Comparison of ENCODE assay signal across 29 cellular contexts in genomic region chr4:142316913-142317312, GRCh38.
"Had no signal": no experiment of that assay in that cellular context is flagged by ENCODE, and none has a peak within 500 bp of the region (broad histone marks: within the 10 kb centered on the region; RNA-seq: fewer than 3 reads in every experiment).

No MANE protein-coding gene starts in this region.

- H3K4me1 Mint-ChIP-seq: stimulated activated naive B cell treated with anti-CD40 and anti-IgM and Interleukin-4, amounts not matched to agents 10 μg/mL and 1 μg/mL and 100 μg/mL, for 72 hours had no signal

- H3K4me3 Mint-ChIP-seq: naive thymus-derived CD8-positive, alpha-beta T cell; nephron; neural crest cell; stimulated activated naive B cell treated with anti-CD40 and anti-IgM and Interleukin-4, amounts not matched to agents 10 μg/mL and 1 μg/mL and 100 μg/mL, for 72 hours had no signal

- DNase-seq: kidney glomerular epithelial cell; left cardiac atrium; lower lobe of right lung; mammary epithelial cell; mesenchymal stem cell; naive thymus-derived CD8-positive, alpha-beta T cell; nucleus accumbens; pancreas; posterior cingulate gyrus; retina; right cardiac atrium; stimulated activated CD4-positive, alpha-beta T cell treated with anti-CD3 and anti-CD28 coated beads, Interleukin-12 subunit alpha, Interleukin-12 subunit beta, amount 100 ng/mL, for 4 hours; stimulated activated CD4-positive, alpha-beta T cell treated with anti-CD3 and anti-CD28 coated beads, Interleukin-15, amount 100 ng/mL, for 24 hours; stimulated activated CD4-positive, alpha-beta T cell treated with anti-CD3 and anti-CD28 coated beads, Interleukin-2, amount 100 ng/mL, for 24 hours; stimulated activated CD4-positive, alpha-beta T cell treated with anti-CD3 and anti-CD28 coated beads, Interleukin-4, amount 100 ng/mL, for 1 hour; stimulated activated naive B cell treated with anti-CD40 and anti-IgM and Interleukin-4, amounts not matched to agents 10 μg/mL and 1 μg/mL and 100 μg/mL, for 72 hours; stimulated activated naive CD8-positive, alpha-beta T cell treated with anti-CD3 and anti-CD28 coated beads, Interleukin-15, Interleukin-2, amounts not matched to agents 100 U/mL and 50 U/mL, for 24 hours; stomach; testis; thyroid gland; transverse colon; upper lobe of left lung had no signal

- H3K4me3 ChIP-seq: lower lobe of right lung, pancreas, prostate gland, skin epidermis, stomach, testis, thyroid gland, transverse colon, upper lobe of left lung, vagina had no signal

- H3K27me3 Mint-ChIP-seq: naive thymus-derived CD8-positive, alpha-beta T cell; stimulated activated naive B cell treated with anti-CD40 and anti-IgM and Interleukin-4, amounts not matched to agents 10 μg/mL and 1 μg/mL and 100 μg/mL, for 72 hours had no signal

- H3K4me1 ChIP-seq: prostate gland, testis, thyroid gland, vagina had no signal

- ATAC-seq: left cardiac atrium; left lobe of liver; lower lobe of right lung; naive thymus-derived CD8-positive, alpha-beta T cell; pancreas; right cardiac atrium; sciatic nerve; stimulated activated naive B cell treated with anti-CD40 and anti-IgM and Interleukin-4, amounts not matched to agents 10 μg/mL and 1 μg/mL and 100 μg/mL, for 72 hours; stimulated activated naive CD8-positive, alpha-beta T cell treated with anti-CD3 and anti-CD28 coated beads, Interleukin-15, Interleukin-2, amounts not matched to agents 100 U/mL and 50 U/mL, for 24 hours had no signal

- H3K27ac Mint-ChIP-seq: nephron; stimulated activated naive B cell treated with anti-CD40 and anti-IgM and Interleukin-4, amounts not matched to agents 10 μg/mL and 1 μg/mL and 100 μg/mL, for 72 hours had no signal

- H3K27me3 ChIP-seq: pancreas, stomach, testis, thyroid gland, transverse colon, upper lobe of left lung, vagina had no signal

- H3K36me3 Mint-ChIP-seq: stimulated activated naive B cell treated with anti-CD40 and anti-IgM and Interleukin-4, amounts not matched to agents 10 μg/mL and 1 μg/mL and 100 μg/mL, for 72 hours had no signal

- H3K36me3 ChIP-seq: lower lobe of right lung, pancreas, prostate gland, stomach, thyroid gland, transverse colon, upper lobe of left lung, vagina had no signal

- H3K27ac ChIP-seq: lower lobe of right lung, pancreas, prostate gland, skin epidermis, stomach, testis, thyroid gland, upper lobe of left lung, vagina had no signal

- H3K9me3 ChIP-seq: lower lobe of right lung, pancreas, prostate gland, testis, thyroid gland, transverse colon, upper lobe of left lung, vagina had no signal
